Comparison of ENCODE assay signal across 8 cellular contexts in the genomic region with DNA sequence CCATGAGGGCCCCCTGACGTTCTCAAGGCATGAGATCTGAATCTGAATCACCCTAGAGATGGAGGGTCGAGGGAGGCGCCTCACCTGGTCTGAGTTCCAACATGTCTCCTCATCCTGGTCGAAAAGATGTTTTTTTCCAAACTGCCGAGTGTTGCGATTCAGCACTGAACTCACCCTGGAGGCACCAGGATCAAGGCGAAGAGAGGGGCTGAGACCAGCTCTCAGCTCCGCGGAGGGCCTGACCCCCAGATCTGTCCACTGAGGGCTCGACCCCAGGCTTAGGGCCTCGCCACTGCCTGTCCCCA. TPM values are rescaled to one million over a fixed set of nuclear protein-coding genes. Genes with fewer than 3 reads are reported as not detected.
DNase-seq lines count a peak whose midpoint lies in the region; ATAC-seq and TF ChIP-seq lines count a peak whose summit lies in the region.

No MANE protein-coding gene starts in this region.

- H3K4ac ChIP-seq in IMR-90 (ENCODE audit: low read depth, low read length): peak overlapping the region; percentile 79

- WGBS in IMR-90 (ENCODE audit: extremely low coverage in 2 of 2, insufficient read length in 1 of 2), 2 experiments: 14% methylated on average over 8 of the region's 11 CpGs; no CpG with 5 or more reads in 1 of the 2 experiments

- H3K27me3 Mint-ChIP-seq in nephron progenitor cell (ENCODE audit: low read depth, poor library complexity): peaks cover 46% of the 10 kb centered on the region

- H2BK120ac ChIP-seq in IMR-90 (ENCODE audit: low read depth, low read length): no peak overlapping the region

- dilution Hi-C loops in IMR-90 (cut with HindIII; ENCODE audit: low sequenced_read_pairs, unreplicated experiment): no loop called here

- TF ChIP-seq RAD21 in IMR-90 (IDR thresholded peaks at IDR 0.05; ENCODE audit: low read length): no peak

- no peak overlapping the region for H2BK5ac ChIP-seq in IMR-90 (ENCODE audit: low read depth, low read length, poor library complexity, severe bottlenecking)

- H3K4me1 Mint-ChIP-seq in nephron progenitor cell: peaks cover 14% of the 10 kb centered on the region

- TF ChIP-seq CTCF in IMR-90 (conservative IDR thresholded peaks at IDR 0.05; ENCODE audit: low read depth, low read length): no peak
- no peak for TF ChIP-seq CTCF in colonic mucosa (IDR thresholded peaks at IDR 0.05)
- no peak for TF ChIP-seq CTCF in nephron progenitor cell (IDR thresholded peaks at IDR 0.05)

- peak overlapping the region; percentile 90 for H2AFZ ChIP-seq in IMR-90 (replicated peaks; ENCODE audit: low read length, poor library complexity)

- H3K9ac ChIP-seq in IMR-90 (ENCODE audit: low read depth, low read length) (peak overlapping the region; percentile 69), colonic mucosa (ENCODE audit: low read depth in 2 of 2, low read length in 2 of 2) (peak overlapping the region; percentile 75 to 98)

- H3K9me3 ChIP-seq in IMR-90 (ENCODE audit: control insufficient read depth, insufficient read depth, low read length) (no peaks in the 10 kb centered on the region), colonic mucosa (no peaks in the 10 kb centered on the region)

- peak overlapping the region; percentile 4; the same call in 1 of the 2 replicates for H3K23ac ChIP-seq in IMR-90 (ENCODE audit: low read depth, low read length)

- no peaks in the 10 kb centered on the region for H4K20me1 ChIP-seq in IMR-90 (ENCODE audit: insufficient read depth, low read length)

- H3K4me1 ChIP-seq in IMR-90 (ENCODE audit: control insufficient read depth, insufficient read depth, low read length) (peaks cover 3% of the 10 kb centered on the region; the same call in 1 of the 2 replicates), colonic mucosa (no peaks in the 10 kb centered on the region)

- H3K36me3 ChIP-seq in IMR-90 (ENCODE audit: control insufficient read depth, insufficient read depth, low read length): peaks cover 30% of the 10 kb centered on the region
- peaks cover 6% of the 10 kb centered on the region for H3K36me3 ChIP-seq in colonic mucosa

- TF ChIP-seq POLR2A in IMR-90 (IDR thresholded peaks at IDR 0.05; ENCODE audit: low read depth, low read length): no peak

- H3K79me1 ChIP-seq in IMR-90 (ENCODE audit: low read depth in 1 of 2, low read length in 2 of 2): peaks cover 5 to 21% of the 10 kb centered on the region in 2 experiments

- POLR2A ChIA-PET in IMR-90 (lab: Charles Lee; ENCODE audit: unreplicated experiment): interaction anchor here (0.6 to 1.0 kb wide), 3 partner anchors 8 to 119 kb away, joined by 3 to 6 read pairs (median 5); no protein-coding TSS in a partner anchor

- peak overlapping the region; percentile 69; a peak in 3 of 4 replicates for H4K8ac ChIP-seq in IMR-90 (ENCODE audit: low read depth in 2 of 2, low read length in 2 of 2)

- H4K91ac ChIP-seq in IMR-90 (ENCODE audit: insufficient read depth, low read depth, low read length): peak overlapping the region; percentile 29; the same call in 1 of the 2 replicates

- peak overlapping the region; percentile 26 for H2AK5ac ChIP-seq in IMR-90 (ENCODE audit: low read depth, low read length)

- peaks cover 3% of the 10 kb centered on the region for H3K9me3 Mint-ChIP-seq in nephron progenitor cell

- H2BK15ac ChIP-seq in IMR-90 (ENCODE audit: low read depth, low read length): no peak overlapping the region

- H3K27ac Mint-ChIP-seq in nephron progenitor cell: no peak overlapping the region

- H3K36me3 Mint-ChIP-seq in nephron progenitor cell (ENCODE audit: low read depth): peaks cover 34% of the 10 kb centered on the region

- peak overlapping the region; percentile 95 for H2AK9ac ChIP-seq in IMR-90 (replicated peaks; ENCODE audit: low read depth, low read length, poor library complexity)

- H3K9me1 ChIP-seq in IMR-90 (ENCODE audit: insufficient read depth, low read length): 0 out of 2 replicates have a peak, but pooled peaks cover 5% of the 10 kb centered on the region

- H3K27me3 ChIP-seq in IMR-90 (ENCODE audit: control insufficient read depth, insufficient read depth, low read length): peaks cover 10% of the 10 kb centered on the region; the same call in 1 of the 2 replicates
- H3K27me3 ChIP-seq in colonic mucosa: no peaks in the 10 kb centered on the region

- ATAC-seq in IMR-90 (ENCODE audit: low read depth): no peak

- peak overlapping the region; percentile 45; the same call in 1 of the 2 replicates for H3K27ac ChIP-seq in IMR-90 (ENCODE audit: insufficient read depth, low read length)
- peak overlapping the region; percentile 68 for H3K27ac ChIP-seq in colonic mucosa

- no TSS peak for BruUV-seq in IMR-90 (replicated peaks; lab: Mats Ljungman, UMichigan)

- H3K4me3 ChIP-seq in GM08714 (ENCODE audit: low read length) (peak overlapping the region; percentile 75), IMR-90 (ENCODE audit: insufficient read depth, low read depth, low read length) (peak overlapping the region; percentile 54), colonic mucosa (peak overlapping the region; percentile 86)

- no peak overlapping the region for H2BK20ac ChIP-seq in IMR-90 (ENCODE audit: low read depth, low read length)

- intact Hi-C loops in IMR-90 (cut with micrococcal nuclease): no loop called here
- intact Hi-C loops in colonic mucosa (cut with DNase I): no loop called here

- H3K56ac ChIP-seq in IMR-90 (ENCODE audit: extremely low read depth, insufficient read depth, low read length): no peak overlapping the region; the same call in 1 of the 2 replicates

- H4K5ac ChIP-seq in IMR-90 (ENCODE audit: low read depth, low read length): 0 out of 2 replicates have a peak overlapping the region, but pooled peaks have one; percentile 18

- no peak overlapping the region for H3K18ac ChIP-seq in IMR-90 (ENCODE audit: low read depth, low read length)

- H3K4me3 Mint-ChIP-seq in nephron progenitor cell: peak overlapping the region; percentile 88

- in situ Hi-C loops in IMR-90 (cut with MboI; ENCODE audit: low sequenced_read_pairs): no loop called here

- DNase-seq in IMR-90 (no peak), colonic mucosa (no peak), nephron progenitor cell (no peak), kidney tubule cell (ENCODE audit: low spot score) (no peak), AG08395 (ENCODE audit: low spot score) (no peak)
- no peak for DNase-seq in stimulated activated CD4-positive, alpha-beta T cell treated with anti-CD3 and anti-CD28 coated beads, Interleukin-2, amount 100 ng/mL, for 48 hours
- DNase-seq in stimulated activated CD8-positive, alpha-beta memory T cell treated with anti-CD3 and anti-CD28 coated beads, Interleukin-4, amount 100 ng/mL, for 48 hours: no peak

- H3K4me2 ChIP-seq in IMR-90 (ENCODE audit: low read depth, low read length): peak overlapping the region; percentile 84

- H3K14ac ChIP-seq in IMR-90 (replicated peaks; ENCODE audit: low read depth, low read length): peak overlapping the region; percentile 30

- CTCF ChIA-PET in IMR-90 (lab: Yijun Ruan, JAX): interaction anchor here (0.6 to 1.0 kb wide), 3 partner anchors 15 to 27 kb away, joined by 3 read pairs; no protein-coding TSS in a partner anchor

TF ChIP-seq in IMR-90, 13 proteins besides CTCF, POLR2A, EP300 and RAD21:
- TF ChIP-seq MAFK (IDR thresholded peaks at IDR 0.05; ENCODE audit: low read depth, low read length) (no peak), CHD1 (IDR thresholded peaks at IDR 0.05; ENCODE audit: low read depth, low read length) (no peak), FOS (IDR thresholded peaks at IDR 0.05; ENCODE audit: low read depth, low read length) (no peak), NFE2L2 (IDR thresholded peaks at IDR 0.05; ENCODE audit: low read depth, low read length) (no peak), MAZ (IDR thresholded peaks at IDR 0.05; ENCODE audit: borderline replicate concordance, low read depth, low read length) (no peak), BHLHE40 (IDR thresholded peaks at IDR 0.05; ENCODE audit: low read depth, low read length) (no peak), SMC3 (IDR thresholded peaks at IDR 0.05; ENCODE audit: low read depth, low read length) (no peak), RCOR1 (IDR thresholded peaks at IDR 0.05; ENCODE audit: insufficient replicate concordance, low read length) (no peak), MXI1 (IDR thresholded peaks at IDR 0.05; ENCODE audit: borderline replicate concordance, low read depth, low read length) (no peak)

RNA-seq across cellular contexts. Expression of a gene that starts 0.6 kb away (rescaled TPM):
- total RNA-seq in IMR-90 (2012; rRNA removed) (5.4 and 6.9 TPM in 2 replicates), colonic mucosa (10 to 100 TPM in 1 of 2 donors, 1 to 10 TPM in 1; 8.1 to 29.5 TPM)
- 9.0 and 9.6 TPM in 2 replicates for polyA plus RNA-seq in IMR-90 (2012; rRNA removed)
- 7.5 and 7.9 TPM in 2 replicates for polyA plus RNA-seq in IMR-90 (2012; cell fraction: cytosol; rRNA removed)
- polyA plus RNA-seq in IMR-90 (2012; cell fraction: nucleus; rRNA removed; ENCODE audit: low replicate concordance): 8.5 and 9.0 TPM in 2 replicates

RNA-seq across cellular contexts. Expression of a gene that starts 9.1 kb away (rescaled TPM):
- total RNA-seq in IMR-90 (2012; rRNA removed) (not detected in 2 replicates), colonic mucosa (under 1 TPM in 1 of 2 donors, not detected in 1; 0.05 TPM)
- not detected in 2 replicates for polyA plus RNA-seq in IMR-90 (2012; rRNA removed)
- polyA plus RNA-seq in IMR-90 (2012; cell fraction: cytosol; rRNA removed): 0.01 TPM in 1 of 2 replicates, not detected in the other
- 0.03 and 0.14 TPM in 2 replicates for polyA plus RNA-seq in IMR-90 (2012; cell fraction: nucleus; rRNA removed; ENCODE audit: low replicate concordance)

RNA-seq across cellular contexts. Expression of a gene that starts 10.6 kb away (rescaled TPM):
- total RNA-seq in IMR-90 (2012; rRNA removed) (61.4 and 68.3 TPM in 2 replicates), colonic mucosa (10 to 100 TPM; 57.4 to 70.0 TPM)
- 97.8 and 109 TPM in 2 replicates for polyA plus RNA-seq in IMR-90 (2012; rRNA removed)
- 97.2 and 177 TPM in 2 replicates for polyA plus RNA-seq in IMR-90 (2012; cell fraction: cytosol; rRNA removed)
- 235 and 419 TPM in 2 replicates for polyA plus RNA-seq in IMR-90 (2012; cell fraction: nucleus; rRNA removed; ENCODE audit: low replicate concordance)

RNA-seq across cellular contexts. Expression of a gene that starts 10.7 kb away (rescaled TPM):
- total RNA-seq in IMR-90 (2012; rRNA removed) (14.7 and 16.7 TPM in 2 replicates), colonic mucosa (10 to 100 TPM; 27.8 to 27.9 TPM)
- 33.9 and 40.3 TPM in 2 replicates for polyA plus RNA-seq in IMR-90 (2012; rRNA removed)
- 20.3 and 38.1 TPM in 2 replicates for polyA plus RNA-seq in IMR-90 (2012; cell fraction: cytosol; rRNA removed)
- polyA plus RNA-seq in IMR-90 (2012; cell fraction: nucleus; rRNA removed; ENCODE audit: low replicate concordance): 29.8 and 42.9 TPM in 2 replicates

RNA-seq across cellular contexts. Expression of a gene that starts 32.6 kb away (rescaled TPM):
- total RNA-seq in IMR-90 (2012; rRNA removed) (under 0.01 and 0.18 TPM in 2 replicates), colonic mucosa (1 to 10 TPM; 1.5 to 3.9 TPM)
- 0.80 and 0.94 TPM in 2 replicates for polyA plus RNA-seq in IMR-90 (2012; rRNA removed)
- polyA plus RNA-seq in IMR-90 (2012; cell fraction: cytosol; rRNA removed): 0.35 and 0.53 TPM in 2 replicates
- polyA plus RNA-seq in IMR-90 (2012; cell fraction: nucleus; rRNA removed; ENCODE audit: low replicate concordance): 4.8 and 7.4 TPM in 2 replicates
